ENCODE assay signal across 9 cellular contexts in the genomic region with DNA sequence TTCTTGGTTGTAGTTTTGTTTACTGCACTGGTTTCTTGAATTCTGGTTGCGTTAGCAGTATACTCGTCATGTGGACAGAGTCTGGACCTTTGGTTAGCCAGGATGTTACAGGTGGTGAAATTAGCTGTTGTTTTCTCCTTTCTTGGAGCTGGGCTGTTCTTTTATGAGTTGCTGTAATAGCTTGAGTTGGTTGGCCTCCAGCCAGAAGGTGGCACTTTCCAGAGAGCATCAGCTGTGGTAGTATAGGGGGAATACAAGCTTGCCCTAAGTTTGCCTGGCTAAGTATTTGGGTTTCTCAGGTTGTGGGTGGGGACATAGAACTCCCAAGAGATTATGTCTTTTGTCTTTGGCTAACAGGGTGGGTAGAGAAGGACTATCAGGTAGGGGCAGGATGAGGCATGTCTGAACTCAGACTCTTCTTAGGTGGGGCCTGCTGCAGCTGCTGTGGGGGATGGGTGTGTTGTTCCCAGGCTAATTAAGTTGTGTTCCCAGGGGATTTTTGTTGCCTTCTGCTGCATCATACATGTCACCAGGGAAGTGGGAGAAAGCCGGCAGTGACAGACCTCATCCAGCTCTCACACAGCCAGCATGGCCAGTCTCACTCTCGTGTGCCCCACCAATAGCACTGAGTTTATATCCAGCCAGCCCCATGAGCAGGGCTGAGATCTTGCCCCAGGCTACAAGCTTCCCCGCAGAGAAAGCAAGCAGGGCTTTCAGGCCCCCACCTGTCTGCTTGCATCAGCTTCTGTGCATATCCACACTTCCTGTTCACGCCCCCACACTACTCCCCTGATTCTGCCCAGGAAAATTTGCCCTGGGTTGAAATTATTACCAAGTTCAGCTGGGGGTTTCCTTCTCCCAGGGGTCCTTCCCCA.
DNase-seq lines count a peak whose midpoint lies in the region; TF ChIP-seq lines count a peak whose summit lies in the region.
"Had no signal": no experiment of that assay in that cellular context is flagged by ENCODE, and none has a peak within 500 bp of the region (broad histone marks: within the 10 kb centered on the region; RNA-seq: fewer than 3 reads in every experiment).

No MANE protein-coding gene starts in this region.

- CTCF ChIA-PET in GM10248 (lab: Yijun Ruan, JAX): interaction anchor here (1.2 to 1.5 kb wide), 3 partner anchors 17 to 39 kb away, joined by 3 to 4 read pairs (median 3); no protein-coding TSS in a partner anchor

- peak; percentile 3 for DNase-seq in GM20000 (ENCODE audit: low spot score)
- peak; percentile 55 for DNase-seq in MG63
- DNase-seq in retina: peak; percentile 11
- DNase-seq in GM10248 (ENCODE audit: extremely low spot score): no peak
- DNase-seq in uterus: no peak
- DNase-seq in activated CD4-positive, alpha-beta T cell treated with anti-CD3 and anti-CD28 coated beads, Interleukin-2, amount 50 U/mL, for 48 hours: no peak
- DNase-seq: NCI-H1092 treated with DMSO at 0.1 percent for 48 hours, T-helper 17 cell had no signal

- H3K9ac ChIP-seq in OCI-LY3 (ENCODE audit: low read length): peak overlapping the region; percentile 20; the same call in 1 of the 2 replicates

- TF ChIP-seq CTCF in GM20000 (IDR thresholded peaks at IDR 0.05; ENCODE audit: extremely low read depth, missing control alignments) (no peak), OCI-LY3 (IDR thresholded peaks at IDR 0.05; ENCODE audit: low read depth, low read length) (no peak), GM10248 (IDR thresholded peaks at IDR 0.05; ENCODE audit: control extremely low read depth, extremely low read depth, low read depth, missing control alignments) (no peak), uterus (IDR thresholded peaks at IDR 0.05) (no peak)

- POLR2A ChIA-PET in GM10248 (lab: Yijun Ruan, JAX): no interaction called here

- peak overlapping the region; percentile 59 for H2AFZ ChIP-seq in OCI-LY3 (ENCODE audit: low read depth, low read length)

- H3K9me3 ChIP-seq in MG63 (no peaks in the 10 kb centered on the region), OCI-LY3 (ENCODE audit: insufficient read depth, low read length) (no peaks in the 10 kb centered on the region), uterus (no peaks in the 10 kb centered on the region)

- peak overlapping the region; percentile 27 for H3K4me2 ChIP-seq in OCI-LY3 (ENCODE audit: low read length)

- no peak for TF ChIP-seq POLR2A in uterus (IDR thresholded peaks at IDR 0.05)

- H3K27ac ChIP-seq in OCI-LY3 (ENCODE audit: low read length) (no peak overlapping the region), uterus (no peak overlapping the region)

- H3K79me2 ChIP-seq in OCI-LY3 (ENCODE audit: low read length): no peaks in the 10 kb centered on the region

- H3K36me3 ChIP-seq in MG63: no peaks in the 10 kb centered on the region
- H3K36me3 ChIP-seq in OCI-LY3 (replicated peaks; ENCODE audit: low read depth, low read length): no peaks in the 10 kb centered on the region
- H3K36me3 ChIP-seq in uterus: no peaks in the 10 kb centered on the region

- no peaks in the 10 kb centered on the region for H3K27me3 ChIP-seq in MG63
- no peaks in the 10 kb centered on the region for H3K27me3 ChIP-seq in OCI-LY3 (ENCODE audit: low read depth, low read length)
- H3K27me3 ChIP-seq in uterus: no peaks in the 10 kb centered on the region

- H4K20me1 ChIP-seq in OCI-LY3 (ENCODE audit: insufficient read depth, low read length): no peaks in the 10 kb centered on the region

- intact Hi-C loops in uterus (cut with DNase I; ENCODE audit: low total_unique reads): no loop called here

- peaks cover 9% of the 10 kb centered on the region; the same call in 1 of the 2 replicates for H3K4me1 ChIP-seq in OCI-LY3 (ENCODE audit: low read length)
- no peaks in the 10 kb centered on the region for H3K4me1 ChIP-seq in uterus

- H3K4me3 ChIP-seq in MG63: no peak overlapping the region
- peak overlapping the region; percentile 38 for H3K4me3 ChIP-seq in OCI-LY3 (ENCODE audit: low read length)
- no peak overlapping the region for H3K4me3 ChIP-seq in uterus

Comparison
In these comparisons a context has a peak if more than half of its experiments do, and no peak if none do; other contexts are left out.
1. DNase-seq: peak in GM20000 (single experiment), MG63 (single experiment) and retina (single experiment); none in GM10248 (single experiment), uterus (0 of 2) and activated CD4-positive, alpha-beta T cell treated with anti-CD3 and anti-CD28 coated beads, Interleukin-2, amount 50 U/mL, for 48 hours (0 of 2).